In the genomic region with DNA sequence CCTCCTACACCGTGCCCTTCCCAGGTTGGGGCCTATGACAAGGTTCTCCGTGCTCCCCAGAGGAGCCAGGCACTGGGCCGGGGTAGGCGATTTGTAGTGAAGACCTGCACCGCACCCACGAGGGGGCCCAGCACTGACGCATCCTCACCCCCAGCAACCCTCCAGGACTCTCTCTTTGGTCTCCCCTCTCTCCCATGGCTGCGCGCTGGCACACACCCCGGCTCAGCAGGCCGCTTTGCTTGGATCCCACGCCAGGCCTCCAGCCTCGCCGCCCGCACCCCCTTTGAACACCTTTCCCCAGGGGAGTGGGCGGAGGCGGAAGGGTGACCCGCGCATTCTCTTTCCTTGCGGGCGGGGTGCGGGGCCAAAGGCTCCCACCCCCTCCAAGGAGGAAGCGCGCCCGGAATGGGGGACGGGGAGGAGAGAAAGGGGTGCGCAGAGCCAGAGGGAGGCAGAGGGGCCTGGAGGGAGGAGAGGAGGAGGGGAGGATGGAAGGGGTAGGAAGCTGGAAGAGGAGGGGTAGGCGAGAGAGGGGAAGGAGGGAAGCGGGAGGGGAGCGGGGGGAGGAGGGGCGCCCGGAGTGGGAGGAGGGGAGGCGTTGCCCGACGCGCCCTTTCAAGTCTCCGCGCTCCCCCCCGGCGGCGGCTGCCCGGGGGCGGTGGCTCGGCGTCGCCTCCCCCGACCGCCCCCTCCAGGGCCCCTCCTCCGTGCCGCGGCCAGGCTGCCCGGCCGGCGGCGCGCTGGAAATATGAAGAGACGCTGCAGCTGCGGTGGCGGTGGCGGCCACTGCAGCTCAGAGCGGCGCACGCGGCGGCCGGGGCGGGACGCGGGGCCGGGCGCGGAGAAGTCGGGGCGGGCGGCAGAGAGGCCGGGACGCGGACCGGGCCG, we compare ENCODE assay signal across 2 cellular contexts.
TF ChIP-seq lines count a peak whose summit lies in the region.

A gene (plus strand): TSS at position 751 of the 888 bp plus-strand sequence. CDS start 347 bp downstream, outside the sequence.

TF ChIP-seq in SK-N-SH, 30 proteins besides CTCF, POLR2A, EP300 and RAD21 (continued from another document):
- TF ChIP-seq, protein P1, sequence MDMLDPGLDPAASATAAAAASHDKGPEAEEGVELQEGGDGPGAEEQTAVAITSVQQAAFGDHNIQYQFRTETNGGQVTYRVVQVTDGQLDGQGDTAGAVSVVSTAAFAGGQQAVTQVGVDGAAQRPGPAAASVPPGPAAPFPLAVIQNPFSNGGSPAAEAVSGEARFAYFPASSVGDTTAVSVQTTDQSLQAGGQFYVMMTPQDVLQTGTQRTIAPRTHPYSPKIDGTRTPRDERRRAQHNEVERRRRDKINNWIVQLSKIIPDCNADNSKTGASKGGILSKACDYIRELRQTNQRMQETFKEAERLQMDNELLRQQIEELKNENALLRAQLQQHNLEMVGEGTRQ (IDR thresholded peaks at IDR 0.05; ENCODE audit: borderline replicate concordance, low read depth, low read length): no peak
- TF ChIP-seq GATA2 (CRISPR knock-in tag; IDR thresholded peaks at IDR 0.05): no peak
- no peak for TF ChIP-seq SMC3 (IDR thresholded peaks at IDR 0.05; ENCODE audit: low read depth, low read length)
- TF ChIP-seq, protein P2, sequence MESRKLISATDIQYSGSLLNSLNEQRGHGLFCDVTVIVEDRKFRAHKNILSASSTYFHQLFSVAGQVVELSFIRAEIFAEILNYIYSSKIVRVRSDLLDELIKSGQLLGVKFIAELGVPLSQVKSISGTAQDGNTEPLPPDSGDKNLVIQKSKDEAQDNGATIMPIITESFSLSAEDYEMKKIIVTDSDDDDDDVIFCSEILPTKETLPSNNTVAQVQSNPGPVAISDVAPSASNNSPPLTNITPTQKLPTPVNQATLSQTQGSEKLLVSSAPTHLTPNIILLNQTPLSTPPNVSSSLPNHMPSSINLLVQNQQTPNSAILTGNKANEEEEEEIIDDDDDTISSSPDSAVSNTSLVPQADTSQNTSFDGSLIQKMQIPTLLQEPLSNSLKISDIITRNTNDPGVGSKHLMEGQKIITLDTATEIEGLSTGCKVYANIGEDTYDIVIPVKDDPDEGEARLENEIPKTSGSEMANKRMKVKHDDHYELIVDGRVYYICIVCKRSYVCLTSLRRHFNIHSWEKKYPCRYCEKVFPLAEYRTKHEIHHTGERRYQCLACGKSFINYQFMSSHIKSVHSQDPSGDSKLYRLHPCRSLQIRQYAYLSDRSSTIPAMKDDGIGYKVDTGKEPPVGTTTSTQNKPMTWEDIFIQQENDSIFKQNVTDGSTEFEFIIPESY (IDR thresholded peaks at IDR 0.05; ENCODE audit: borderline replicate concordance, low read depth): no peak

TF ChIP-seq in SK-N-SH treated with all-trans-retinoic acid at 6 μM for 48 hours, 23 proteins besides CTCF, POLR2A, EP300 and RAD21 (continued from another document):
- no peak for TF ChIP-seq TOX (CRISPR knock-in tag; IDR thresholded peaks at IDR 0.05; ENCODE audit: borderline replicate concordance)
- TF ChIP-seq, protein P3, sequence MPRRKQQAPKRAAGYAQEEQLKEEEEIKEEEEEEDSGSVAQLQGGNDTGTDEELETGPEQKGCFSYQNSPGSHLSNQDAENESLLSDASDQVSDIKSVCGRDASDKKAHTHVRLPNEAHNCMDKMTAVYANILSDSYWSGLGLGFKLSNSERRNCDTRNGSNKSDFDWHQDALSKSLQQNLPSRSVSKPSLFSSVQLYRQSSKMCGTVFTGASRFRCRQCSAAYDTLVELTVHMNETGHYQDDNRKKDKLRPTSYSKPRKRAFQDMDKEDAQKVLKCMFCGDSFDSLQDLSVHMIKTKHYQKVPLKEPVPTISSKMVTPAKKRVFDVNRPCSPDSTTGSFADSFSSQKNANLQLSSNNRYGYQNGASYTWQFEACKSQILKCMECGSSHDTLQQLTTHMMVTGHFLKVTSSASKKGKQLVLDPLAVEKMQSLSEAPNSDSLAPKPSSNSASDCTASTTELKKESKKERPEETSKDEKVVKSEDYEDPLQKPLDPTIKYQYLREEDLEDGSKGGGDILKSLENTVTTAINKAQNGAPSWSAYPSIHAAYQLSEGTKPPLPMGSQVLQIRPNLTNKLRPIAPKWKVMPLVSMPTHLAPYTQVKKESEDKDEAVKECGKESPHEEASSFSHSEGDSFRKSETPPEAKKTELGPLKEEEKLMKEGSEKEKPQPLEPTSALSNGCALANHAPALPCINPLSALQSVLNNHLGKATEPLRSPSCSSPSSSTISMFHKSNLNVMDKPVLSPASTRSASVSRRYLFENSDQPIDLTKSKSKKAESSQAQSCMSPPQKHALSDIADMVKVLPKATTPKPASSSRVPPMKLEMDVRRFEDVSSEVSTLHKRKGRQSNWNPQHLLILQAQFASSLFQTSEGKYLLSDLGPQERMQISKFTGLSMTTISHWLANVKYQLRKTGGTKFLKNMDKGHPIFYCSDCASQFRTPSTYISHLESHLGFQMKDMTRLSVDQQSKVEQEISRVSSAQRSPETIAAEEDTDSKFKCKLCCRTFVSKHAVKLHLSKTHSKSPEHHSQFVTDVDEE (CRISPR knock-in tag; IDR thresholded peaks at IDR 0.05): no peak
- no peak for TF ChIP-seq ARNTL (CRISPR knock-in tag; IDR thresholded peaks at IDR 0.05; ENCODE audit: borderline replicate concordance, low read depth)
- TF ChIP-seq CSDC2 (CRISPR knock-in tag; IDR thresholded peaks at IDR 0.05): no peak
- TF ChIP-seq, protein P4, sequence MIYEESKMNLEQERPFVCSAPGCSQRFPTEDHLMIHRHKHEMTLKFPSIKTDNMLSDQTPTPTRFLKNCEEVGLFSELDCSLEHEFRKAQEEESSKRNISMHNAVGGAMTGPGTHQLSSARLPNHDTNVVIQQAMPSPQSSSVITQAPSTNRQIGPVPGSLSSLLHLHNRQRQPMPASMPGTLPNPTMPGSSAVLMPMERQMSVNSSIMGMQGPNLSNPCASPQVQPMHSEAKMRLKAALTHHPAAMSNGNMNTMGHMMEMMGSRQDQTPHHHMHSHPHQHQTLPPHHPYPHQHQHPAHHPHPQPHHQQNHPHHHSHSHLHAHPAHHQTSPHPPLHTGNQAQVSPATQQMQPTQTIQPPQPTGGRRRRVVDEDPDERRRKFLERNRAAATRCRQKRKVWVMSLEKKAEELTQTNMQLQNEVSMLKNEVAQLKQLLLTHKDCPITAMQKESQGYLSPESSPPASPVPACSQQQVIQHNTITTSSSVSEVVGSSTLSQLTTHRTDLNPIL (CRISPR knock-in tag; IDR thresholded peaks at IDR 0.05; ENCODE audit: low read depth): no peak
- TF ChIP-seq GLIS3 (CRISPR knock-in tag; IDR thresholded peaks at IDR 0.05): no peak
